ENCODE assay signal across 23 cellular contexts in genomic region chr5:82560546-82560945, GRCh38.
"Had no signal": no experiment of that assay in that cellular context is flagged by ENCODE, and none has a peak within 500 bp of the region (broad histone marks: within the 10 kb centered on the region; RNA-seq: fewer than 3 reads in every experiment).

No MANE protein-coding gene starts in this region.

- H3K4me3 Mint-ChIP-seq: activated CD4-positive, alpha-beta T cell treated with anti-CD3 and anti-CD28 coated beads, Interleukin-2, amount 10 ng/mL, durations not matched to agents 24 days and 14 days; activated CD8-positive, alpha-beta T cell treated with anti-CD3 and anti-CD28 coated beads, Interleukin-2, amount 10 ng/mL, durations not matched to agents 7 days and 5 days; activated T-helper 1 cell treated with anti-CD3 and anti-CD28 coated beads, Interleukin-12 subunit alpha, Interleukin-12 subunit beta, Interleukin-2, Interleukin-4 antibody, amounts not matched to agents 30 ng/mL and 10 ng/mL and 1 ng/mL, durations not matched to agents 14 hours and 24 hours and 36 hours; memory B cell; naive thymus-derived CD4-positive, alpha-beta T cell; T-helper 2 cell treated with Interferon-gamma antibody and Interleukin-4, amounts not matched to agents 5 μg/mL and 100 μg/mL, for 36 hours; type B pancreatic cell had no signal

- H3K27me3 ChIP-seq: cardiac muscle cell, hepatocyte, neutrophil had no signal

- H3K79me2 ChIP-seq: hepatocyte had no signal

- H3K36me3 Mint-ChIP-seq: memory B cell, type B pancreatic cell had no signal

- H3K4me2 ChIP-seq: hepatocyte, smooth muscle cell had no signal

- H3K27ac ChIP-seq: cardiac muscle cell, hepatocyte, left ventricle myocardium inferior, neutrophil had no signal

- H2AFZ ChIP-seq: hepatocyte had no signal

- FAIRE-seq: astrocyte had no signal

- H3K4me3 ChIP-seq: cardiac muscle cell, hepatocyte, left ventricle myocardium inferior, mucosa of descending colon, smooth muscle cell had no signal

- H3K27me3 Mint-ChIP-seq: type B pancreatic cell had no signal

- H3K9me3 ChIP-seq: mucosa of descending colon, neutrophil had no signal

- H3K9me3 Mint-ChIP-seq: T-helper 2 cell treated with Interferon-gamma antibody and Interleukin-4, amounts not matched to agents 5 μg/mL and 100 μg/mL, for 36 hours had no signal

- DNase-seq: activated CD4-positive, alpha-beta T cell treated with anti-CD3 and anti-CD28 coated beads, Interleukin-2, amount 10 ng/mL, durations not matched to agents 24 days and 14 days; activated CD4-positive, CD25-positive, alpha-beta regulatory T cell; activated CD8-positive, alpha-beta memory T cell treated with anti-CD3 and anti-CD28 coated beads, Interleukin-2, amount 50 U/mL, for 4 hours; activated CD8-positive, alpha-beta T cell treated with anti-CD3 and anti-CD28 coated beads, Interleukin-2, amount 10 ng/mL, durations not matched to agents 7 days and 5 days; activated naive CD4-positive, alpha-beta T cell treated with Interleukin-2 at 50 U/mL for 16 hours; erythroblast; islet precursor cell; left ventricle myocardium inferior; mucosa of descending colon; naive thymus-derived CD4-positive, alpha-beta T cell; right cardiac atrium; stimulated activated CD4-positive, alpha-beta T cell treated with anti-CD3 and anti-CD28 coated beads, Interleukin-4, amount 100 ng/mL, for 4 hours; stimulated activated CD8-positive, alpha-beta memory T cell treated with anti-CD3 and anti-CD28 coated beads, Interleukin-4, amount 100 ng/mL, for 48 hours; stimulated activated naive CD8-positive, alpha-beta T cell treated with anti-CD3 and anti-CD28 coated beads, Interleukin-15, Interleukin-2, amounts not matched to agents 100 U/mL and 50 U/mL, for 24 hours had no signal

- H3K36me3 ChIP-seq: cardiac muscle cell, left ventricle myocardium inferior, neutrophil had no signal

- H3K4me1 ChIP-seq: left ventricle myocardium inferior had no signal

- H3K4me1 Mint-ChIP-seq: activated CD4-positive, alpha-beta T cell treated with anti-CD3 and anti-CD28 coated beads, Interleukin-2, amount 10 ng/mL, durations not matched to agents 24 days and 14 days; memory B cell; naive thymus-derived CD4-positive, alpha-beta T cell had no signal

- ATAC-seq: activated CD8-positive, alpha-beta T cell treated with anti-CD3 and anti-CD28 coated beads, Interleukin-2, amount 10 ng/mL, durations not matched to agents 7 days and 5 days; mucosa of descending colon; naive thymus-derived CD4-positive, alpha-beta T cell; right cardiac atrium; stimulated activated naive CD8-positive, alpha-beta T cell treated with anti-CD3 and anti-CD28 coated beads, Interleukin-15, Interleukin-2, amounts not matched to agents 100 U/mL and 50 U/mL, for 24 hours had no signal
